8 cellular contexts compared by ENCODE assay signal in the genomic region with DNA sequence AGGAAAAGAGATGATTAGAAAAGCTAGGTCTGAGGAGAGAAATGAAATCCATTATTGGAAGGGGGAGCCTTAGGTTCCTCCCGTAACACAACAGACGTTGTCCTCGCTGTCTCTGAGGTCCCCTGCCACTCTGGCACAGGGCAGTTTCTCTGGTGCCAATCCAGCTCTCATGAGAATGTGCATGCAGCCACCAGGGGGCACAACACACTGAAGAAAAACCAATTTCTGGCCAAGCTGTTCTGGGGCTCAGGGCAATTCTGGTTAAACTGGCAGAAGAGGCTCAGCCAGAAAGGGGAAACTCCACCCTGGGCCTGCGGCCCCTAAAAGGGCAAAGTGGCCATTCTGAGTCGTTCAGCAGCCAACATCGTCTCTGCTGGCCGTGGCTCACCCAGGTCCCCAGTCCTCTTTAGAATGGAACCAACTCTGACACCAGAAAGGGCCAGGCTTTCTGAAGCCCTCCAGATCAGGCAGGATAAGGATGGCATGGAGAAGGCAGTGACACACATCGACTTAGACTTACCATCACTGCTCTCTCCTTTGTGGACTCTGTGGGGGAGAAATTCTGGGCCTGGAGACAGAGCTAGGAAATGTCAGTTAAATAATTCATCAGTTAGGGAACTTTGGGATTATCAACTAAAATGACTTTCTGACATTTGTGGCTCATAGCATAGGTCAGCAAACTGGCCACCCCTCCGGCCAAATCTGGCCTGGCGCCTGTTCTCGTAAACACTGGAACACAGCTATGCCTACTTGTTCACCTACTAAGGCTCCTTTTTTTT.
DNase-seq lines count a peak whose midpoint lies in the region; ATAC-seq and TF ChIP-seq lines count a peak whose summit lies in the region.

No MANE protein-coding gene starts in this region.

- no peak overlapping the region for H3K27ac ChIP-seq in RWPE2 (ENCODE audit: poor library complexity, severe bottlenecking)
- H3K27ac ChIP-seq in neutrophil = no peak overlapping the region

- H3K27me3 ChIP-seq in RWPE2 (ENCODE audit: insufficient read depth, poor library complexity, severe bottlenecking) (no peaks in the 10 kb centered on the region), neutrophil (no peaks in the 10 kb centered on the region)

- H3K4me1 ChIP-seq in RWPE2 (ENCODE audit: insufficient read depth, poor library complexity, severe bottlenecking) (no peaks in the 10 kb centered on the region), neutrophil (ENCODE audit: control insufficient read depth in 1 of 2, insufficient read depth in 1 of 2, low read depth in 1 of 2, low read length in 1 of 2) (peaks cover 22 to 26% of the 10 kb centered on the region in 2 experiments)

- TF ChIP-seq CTCF in LNCAP (IDR thresholded peaks at IDR 0.05) (peak; percentile 89), RWPE2 (IDR thresholded peaks at IDR 0.05; ENCODE audit: poor library complexity, severe bottlenecking) (peak; percentile 90), foreskin fibroblast (IDR thresholded peaks at IDR 0.05; ENCODE audit: low read depth, low read length) (peak; percentile 78), neutrophil (IDR thresholded peaks at IDR 0.05) (peak; percentile 52)

- DNase-seq in EH (ENCODE audit: low read depth) (peak; percentile 74), RWPE2 (ENCODE audit: low spot score) (no peak), foreskin fibroblast (peak; percentile 55 to 85), stromal cell of bone marrow (ENCODE audit: low read depth) (peak; percentile 48)
- DNase-seq in activated effector memory CD4-positive, alpha-beta T cell treated with Interleukin-2 at 50 U/mL for 16 hours = peak; percentile 58

- H3K36me3 ChIP-seq in RWPE2 (ENCODE audit: low read depth) (peaks cover 30% of the 10 kb centered on the region), neutrophil (peaks cover 15% of the 10 kb centered on the region)

- H3K4me3 ChIP-seq in RWPE2 (ENCODE audit: severe bottlenecking) = no peak overlapping the region
- no peak overlapping the region for H3K4me3 ChIP-seq in foreskin fibroblast (ENCODE audit: low read depth in 1 of 2, low read length in 2 of 2)
- no peak overlapping the region for H3K4me3 ChIP-seq in neutrophil (ENCODE audit: low read depth in 1 of 2, low read length in 1 of 2)

- ATAC-seq in GM21825 (IDR thresholded peaks at IDR 0.05; ENCODE audit: unreplicated experiment) = peak; percentile 74
- peak; percentile 81 for ATAC-seq in RWPE2 (ENCODE audit: low read depth)

- no peaks in the 10 kb centered on the region for H3K9me3 ChIP-seq in RWPE2 (ENCODE audit: severe bottlenecking)
- H3K9me3 ChIP-seq in neutrophil = no peaks in the 10 kb centered on the region
